In the genomic region with DNA sequence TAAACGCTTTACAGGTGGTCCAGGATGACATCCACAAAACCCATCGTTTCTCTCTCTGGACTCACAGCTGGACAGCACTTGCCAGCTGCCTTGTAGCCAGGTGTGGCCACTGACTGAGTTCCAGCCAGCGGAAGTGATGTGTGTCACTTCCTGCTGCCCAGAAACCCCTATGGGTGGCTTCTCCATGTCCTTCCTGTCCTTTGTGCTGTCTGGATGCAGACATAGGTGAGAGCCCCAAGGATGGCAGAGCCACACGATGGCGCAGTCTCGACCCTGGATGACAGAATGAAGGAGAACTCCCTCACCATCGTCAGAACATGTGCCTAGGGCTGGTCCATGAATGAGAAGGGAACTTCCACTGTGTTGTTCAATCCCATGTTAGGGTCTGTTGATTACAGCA, we compare ENCODE assay signal across 18 cellular contexts. TPM values are rescaled to one million over a fixed set of nuclear protein-coding genes. Genes with fewer than 3 reads are reported as not detected.
DNase-seq lines count a peak whose midpoint lies in the region; ATAC-seq, FAIRE-seq and TF ChIP-seq lines count a peak whose summit lies in the region.
"Had no signal": no experiment of that assay in that cellular context is flagged by ENCODE, and none has a peak within 500 bp of the region (broad histone marks: within the 10 kb centered on the region; RNA-seq: fewer than 3 reads in every experiment).

No MANE protein-coding gene starts in this region.

- H3K9me3 ChIP-seq in K562 (replicated peaks; ENCODE audit: control insufficient read depth, insufficient read depth, low read depth, low read length) = no peaks in the 10 kb centered on the region; the same call in 1 of the 2 replicates
- H3K9me3 ChIP-seq: ovary, uterus had no signal

- H2AFZ ChIP-seq in K562 (ENCODE audit: low read depth, low read length) = no peak overlapping the region

- POLR2A ChIA-PET in K562 (lab: Yijun Ruan, JAX) = no interaction called here

- H3K4me2 ChIP-seq in K562 (ENCODE audit: insufficient read depth, low read length) = no peak overlapping the region

- TF ChIP-seq POLR2A in K562 (conservative IDR thresholded peaks at IDR 0.05) = no peak

- no peaks in the 10 kb centered on the region for H3K27me3 ChIP-seq in K562 (ENCODE audit: control insufficient read depth in 2 of 2, insufficient read depth in 2 of 2, low read length in 2 of 2)
- H3K27me3 ChIP-seq: ovary, uterus had no signal

- BruUV-seq in K562 (replicated peaks; lab: Mats Ljungman, UMichigan) = no TSS peak

- no peak for DNase-seq in activated T-cell treated with anti-CD3 and anti-CD28 coated beads, Interleukin-2, amount 50 U/mL, for 24 hours
- DNase-seq in activated T-cell treated with anti-CD3 and anti-CD28 coated beads, Interleukin-2, amount 50 U/mL, for 4 hours = no peak
- peak; percentile 50 for DNase-seq in HT1080 (ENCODE audit: low read depth)
- no peak for DNase-seq in K562 (ENCODE audit: extremely low read depth in 1 of 4, low spot score in 3 of 4)
- DNase-seq in epidermal melanocyte (ENCODE audit: insufficient read length, low spot score) = no peak
- no peak for DNase-seq in progenitor cell of endocrine pancreas (ENCODE audit: low spot score, unreplicated experiment)
- DNase-seq: EL; mesenchymal stem cell; naive thymus-derived CD8-positive, alpha-beta T cell; NCI-H1048; NCI-H2029 treated with DMSO at 0.1 percent for 48 hours; ovary; uterus had no signal

- H3K36me3 ChIP-seq in K562 (ENCODE audit: control insufficient read depth, insufficient read depth, low read length) = no peaks in the 10 kb centered on the region
- H3K36me3 ChIP-seq: ovary, uterus had no signal

- peak; percentile 35 for FAIRE-seq in K562 (lab: Jason Lieb, UNC)
- FAIRE-seq: GM18507 had no signal

- no peak for TF ChIP-seq EP300 in K562 (IDR thresholded peaks at IDR 0.05; ENCODE audit: low read length)

- no peak overlapping the region for H3K27ac ChIP-seq in K562 (ENCODE audit: extremely low read depth, low read depth, low read length)
- H3K27ac ChIP-seq: ovary, uterus had no signal

- H3K79me2 ChIP-seq in K562 (ENCODE audit: control insufficient read depth, insufficient read depth, low read length) = no peaks in the 10 kb centered on the region

- no peak overlapping the region for H3K4me3 Mint-ChIP-seq in activated T-cell treated with anti-CD3 and anti-CD28 coated beads, Interleukin-2, amount 50 U/mL, for 24 hours
- no peak overlapping the region for H3K4me3 Mint-ChIP-seq in activated T-cell treated with anti-CD3 and anti-CD28 coated beads, Interleukin-2, amount 50 U/mL, for 4 hours
- no peak overlapping the region for H3K4me3 Mint-ChIP-seq in progenitor cell of endocrine pancreas (ENCODE audit: low read depth)
- H3K4me3 Mint-ChIP-seq: brain had no signal

- in situ Hi-C loops in K562 (cut with MboI) = no loop called here

- peak overlapping the region; percentile 72 for H3K27ac Mint-ChIP-seq in activated T-cell treated with anti-CD3 and anti-CD28 coated beads, Interleukin-2, amount 50 U/mL, for 24 hours
- H3K27ac Mint-ChIP-seq in progenitor cell of endocrine pancreas = no peak overlapping the region
- H3K27ac Mint-ChIP-seq: brain had no signal

- H3K9ac ChIP-seq in K562 (ENCODE audit: insufficient read depth in 1 of 2, low read depth in 2 of 2, low read length in 2 of 2) = no peak overlapping the region

- H3K27me3 Mint-ChIP-seq in activated T-cell treated with anti-CD3 and anti-CD28 coated beads, Interleukin-2, amount 50 U/mL, for 24 hours = no peaks in the 10 kb centered on the region
- no peaks in the 10 kb centered on the region for H3K27me3 Mint-ChIP-seq in activated T-cell treated with anti-CD3 and anti-CD28 coated beads, Interleukin-2, amount 50 U/mL, for 4 hours (ENCODE audit: low read depth)
- H3K27me3 Mint-ChIP-seq in progenitor cell of endocrine pancreas = no peaks in the 10 kb centered on the region
- H3K27me3 Mint-ChIP-seq: brain; naive thymus-derived CD8-positive, alpha-beta T cell had no signal

- no peaks in the 10 kb centered on the region; the same call in 1 of the 2 replicates for H4K20me1 ChIP-seq in K562 (replicated peaks; ENCODE audit: control insufficient read depth, insufficient read depth, low read length)

- WGBS in K562 (ENCODE audit: insufficient coverage, low coverage, missing lambda C conversion rate) = 21% methylated on average over 7 of the region's 7 CpGs

- no peaks in the 10 kb centered on the region for H3K9me1 ChIP-seq in K562 (ENCODE audit: control insufficient read depth, insufficient read depth, low read length)

- peaks cover 57% of the 10 kb centered on the region for H3K4me1 Mint-ChIP-seq in activated T-cell treated with anti-CD3 and anti-CD28 coated beads, Interleukin-2, amount 50 U/mL, for 24 hours (ENCODE audit: low read depth)
- peaks cover 52% of the 10 kb centered on the region for H3K4me1 Mint-ChIP-seq in activated T-cell treated with anti-CD3 and anti-CD28 coated beads, Interleukin-2, amount 50 U/mL, for 4 hours (ENCODE audit: low read depth)
- H3K4me1 Mint-ChIP-seq in progenitor cell of endocrine pancreas (ENCODE audit: low read depth) = peaks cover 20% of the 10 kb centered on the region

- intact Hi-C loops in K562 (cut with micrococcal nuclease) = no loop called here

- no peak overlapping the region for H3K4me3 ChIP-seq in K562
- H3K4me3 ChIP-seq: ovary, uterus had no signal

- H3K9me3 Mint-ChIP-seq in activated T-cell treated with anti-CD3 and anti-CD28 coated beads, Interleukin-2, amount 50 U/mL, for 24 hours = no peaks in the 10 kb centered on the region
- no peaks in the 10 kb centered on the region for H3K9me3 Mint-ChIP-seq in activated T-cell treated with anti-CD3 and anti-CD28 coated beads, Interleukin-2, amount 50 U/mL, for 4 hours
- H3K9me3 Mint-ChIP-seq in progenitor cell of endocrine pancreas (ENCODE audit: low read depth) = peaks cover 3% of the 10 kb centered on the region

- H3K36me3 Mint-ChIP-seq in activated T-cell treated with anti-CD3 and anti-CD28 coated beads, Interleukin-2, amount 50 U/mL, for 24 hours (ENCODE audit: low read depth) = peaks cover 4% of the 10 kb centered on the region
- H3K36me3 Mint-ChIP-seq in activated T-cell treated with anti-CD3 and anti-CD28 coated beads, Interleukin-2, amount 50 U/mL, for 4 hours (ENCODE audit: insufficient read depth) = peaks cover under 1% of the 10 kb centered on the region
- H3K36me3 Mint-ChIP-seq in progenitor cell of endocrine pancreas (ENCODE audit: insufficient read depth) = peaks cover 5% of the 10 kb centered on the region

- peaks cover 0 to 5% of the 10 kb centered on the region in 2 experiments; a peak in 1 of 5 replicates for H3K4me1 ChIP-seq in K562 (replicated peaks in 1 of 2; ENCODE audit: control insufficient read depth in 2 of 2, insufficient read depth in 2 of 2, low read length in 2 of 2)
- H3K4me1 ChIP-seq: uterus had no signal

- CTCF ChIA-PET in K562 (lab: Yijun Ruan, JAX; ENCODE audit: low intra/inter-chr PET ratio) = no interaction called here

- ATAC-seq in activated T-cell treated with anti-CD3 and anti-CD28 coated beads, Interleukin-2, amount 50 U/mL, for 4 hours = no peak
- ATAC-seq in K562 = peak; percentile 64; the same call in 2 of the 3 replicates
- ATAC-seq in HG02588 (IDR thresholded peaks at IDR 0.05; ENCODE audit: unreplicated experiment) = no peak
- no peak for ATAC-seq in HG03571 (IDR thresholded peaks at IDR 0.05; ENCODE audit: unreplicated experiment)
- ATAC-seq: naive thymus-derived CD8-positive, alpha-beta T cell; sciatic nerve had no signal

- no peak for TF ChIP-seq RAD21 in K562 (CRISPR knock-in tag; conservative IDR thresholded peaks at IDR 0.05 in 1 of 2, IDR thresholded peaks at IDR 0.05 in 1 of 2)

- TF ChIP-seq CTCF in K562 (IDR thresholded peaks at IDR 0.05 in 2 of 3, conservative IDR thresholded peaks at IDR 0.05 in 1 of 3; ENCODE audit: insufficient read depth in 2 of 3, low read depth in 1 of 3, low read length in 3 of 3) (no peak), progenitor cell of endocrine pancreas (IDR thresholded peaks at IDR 0.05; ENCODE audit: unreplicated experiment) (no peak)

RNA-seq across cellular contexts. Expression of a gene that starts 22.1 kb away (rescaled TPM):
- 1 to 10 TPM; 6.9 to 7.6 (median 6.9) TPM for total RNA-seq in activated T-cell treated with anti-CD3 and anti-CD28 coated beads, Interleukin-2, amount 50 U/mL, for 4 hours
- 38.1 and 44.0 TPM in 2 replicates for total RNA-seq in HT1080 (2014; rRNA removed; shearing (Covaris generic))
- polyA plus RNA-seq in HT1080 (2015; cell fraction: cytosol; rRNA removed) = 84.8 and 86.0 TPM in 2 replicates
- 74.9 and 89.6 TPM in 2 replicates for polyA plus RNA-seq in HT1080 (2015; cell fraction: nucleus; rRNA removed)
- total RNA-seq in K562 (2011; cell fraction: chromatin; rRNA removed; ENCODE audit: low replicate concordance) = 11.0 and 15.9 TPM in 2 replicates
- total RNA-seq in K562 (2011; cell fraction: nucleolus; rRNA removed) = 4.2 and 5.0 TPM in 2 replicates
- 7.9 and 12.4 TPM in 2 replicates for total RNA-seq in K562 (2011; cell fraction: nucleoplasm; rRNA removed)
- 10.9 and 12.7 TPM in 2 replicates for total RNA-seq in K562 (2014; rRNA removed)
- total RNA-seq in K562 (2014; rRNA removed; fragmentation: Illumina TruSeq; extraction: Trizol) = 15.0 and 15.3 TPM in 2 replicates
- 15.3 and 15.9 TPM in 2 replicates for total RNA-seq in K562 (2015; rRNA removed; fragmentation: Illumina TruSeq; extraction: Trizol)
- 10.8 and 12.3 TPM in 2 replicates for total RNA-seq in K562 (2021)
- 5.2 and 6.4 TPM in 2 replicates for polyA plus RNA-seq in K562 (2011; rRNA removed)
- polyA plus RNA-seq in K562 (2011; cell fraction: cytosol; rRNA removed) = 1.9 and 5.3 TPM in 2 replicates
- 5.3 and 8.9 TPM in 2 replicates for polyA plus RNA-seq in K562 (2011; cell fraction: nucleus; rRNA removed)
- 13.2 and 19.1 TPM in 2 replicates for polyA plus RNA-seq in K562 (2012)
- 12.8 and 14.7 TPM in 2 replicates for polyA plus RNA-seq in K562 (2014; fragmentation: Illumina TruSeq; extraction: Trizol)
- 1 to 10 TPM; 6.9 to 8.4 TPM for polyA plus RNA-seq in K562 (2014; fragmentation: Nextera tagmentation; extraction: Ambion mirVana)
- polyA plus RNA-seq in K562 (2014; rRNA removed) = 8.5 and 9.1 TPM in 2 replicates
- polyA minus RNA-seq in K562 (2011; rRNA and poly(A)+ RNA removed) = 4.6 and 9.1 TPM in 2 replicates
- polyA minus RNA-seq in K562 (2011; cell fraction: cytosol; rRNA and poly(A)+ RNA removed) = 2.8 and 5.1 TPM in 2 replicates
- 2.2 and 5.2 TPM in 2 replicates for polyA minus RNA-seq in K562 (2011; cell fraction: nucleus; rRNA and poly(A)+ RNA removed)
- total RNA-seq in progenitor cell of endocrine pancreas = 36.6 and 39.6 TPM in 2 replicates

RNA-seq across cellular contexts. Expression of a gene that starts 49.2 kb away (rescaled TPM):
- total RNA-seq in activated T-cell treated with anti-CD3 and anti-CD28 coated beads, Interleukin-2, amount 50 U/mL, for 4 hours = 10 to 100 TPM; 24.4 to 27.2 (median 25.8) TPM
- total RNA-seq in HT1080 (2014; rRNA removed; shearing (Covaris generic)) = 14.0 and 20.4 TPM in 2 replicates
- polyA plus RNA-seq in HT1080 (2015; cell fraction: cytosol; rRNA removed) = 21.9 and 25.8 TPM in 2 replicates
- polyA plus RNA-seq in HT1080 (2015; cell fraction: nucleus; rRNA removed) = 13.5 and 14.5 TPM in 2 replicates
- 24.7 and 30.0 TPM in 2 replicates for total RNA-seq in K562 (2011; cell fraction: chromatin; rRNA removed; ENCODE audit: low replicate concordance)
- 21.5 and 24.6 TPM in 2 replicates for total RNA-seq in K562 (2011; cell fraction: nucleolus; rRNA removed)
- total RNA-seq in K562 (2011; cell fraction: nucleoplasm; rRNA removed) = 18.0 and 21.1 TPM in 2 replicates
- 27.8 and 30.9 TPM in 2 replicates for total RNA-seq in K562 (2014; rRNA removed)
- 31.7 and 34.5 TPM in 2 replicates for total RNA-seq in K562 (2014; rRNA removed; fragmentation: Illumina TruSeq; extraction: Trizol)
- total RNA-seq in K562 (2015; rRNA removed; fragmentation: Illumina TruSeq; extraction: Trizol) = 32.6 and 33.8 TPM in 2 replicates
- total RNA-seq in K562 (2021) = 26.3 and 26.9 TPM in 2 replicates
- polyA plus RNA-seq in K562 (2011; rRNA removed) = 30.3 and 39.4 TPM in 2 replicates
- polyA plus RNA-seq in K562 (2011; cell fraction: cytosol; rRNA removed) = 23.7 and 30.8 TPM in 2 replicates
- 17.3 and 18.1 TPM in 2 replicates for polyA plus RNA-seq in K562 (2011; cell fraction: nucleus; rRNA removed)
- polyA plus RNA-seq in K562 (2012) = 25.0 and 27.7 TPM in 2 replicates
- 48.6 and 58.6 TPM in 2 replicates for polyA plus RNA-seq in K562 (2014; fragmentation: Illumina TruSeq; extraction: Trizol)
- 10 to 100 TPM; 33.5 to 38.6 TPM for polyA plus RNA-seq in K562 (2014; fragmentation: Nextera tagmentation; extraction: Ambion mirVana)
- polyA plus RNA-seq in K562 (2014; rRNA removed) = 35.5 and 36.3 TPM in 2 replicates
- 28.2 and 32.6 TPM in 2 replicates for polyA minus RNA-seq in K562 (2011; rRNA and poly(A)+ RNA removed)
- polyA minus RNA-seq in K562 (2011; cell fraction: cytosol; rRNA and poly(A)+ RNA removed) = 9.7 and 14.4 TPM in 2 replicates
- polyA minus RNA-seq in K562 (2011; cell fraction: nucleus; rRNA and poly(A)+ RNA removed) = 10.1 and 11.6 TPM in 2 replicates
- 19.0 and 20.0 TPM in 2 replicates for total RNA-seq in progenitor cell of endocrine pancreas

RNA-seq across cellular contexts. Expression of a gene that starts 57.8 kb away (rescaled TPM):
- total RNA-seq in activated T-cell treated with anti-CD3 and anti-CD28 coated beads, Interleukin-2, amount 50 U/mL, for 4 hours = under 1 TPM; 0.23 to 0.79 (median 0.52) TPM
- 0.27 and 0.39 TPM in 2 replicates for total RNA-seq in HT1080 (2014; rRNA removed; shearing (Covaris generic))
- 0.99 and 2.1 TPM in 2 replicates for polyA plus RNA-seq in HT1080 (2015; cell fraction: cytosol; rRNA removed)
- 0.45 and 0.76 TPM in 2 replicates for polyA plus RNA-seq in HT1080 (2015; cell fraction: nucleus; rRNA removed)
- total RNA-seq in K562 (2011; cell fraction: chromatin; rRNA removed; ENCODE audit: low replicate concordance) = 0.30 and 0.76 TPM in 2 replicates
- total RNA-seq in K562 (2011; cell fraction: nucleolus; rRNA removed) = 0.33 TPM in 1 of 2 replicates, not detected in the other
- total RNA-seq in K562 (2011; cell fraction: nucleoplasm; rRNA removed) = 0.81 and 2.3 TPM in 2 replicates
- total RNA-seq in K562 (2014; rRNA removed) = 0.98 and 1.4 TPM in 2 replicates
- total RNA-seq in K562 (2014; rRNA removed; fragmentation: Illumina TruSeq; extraction: Trizol) = 0.84 and 1.3 TPM in 2 replicates
- 0.72 and 1.1 TPM in 2 replicates for total RNA-seq in K562 (2015; rRNA removed; fragmentation: Illumina TruSeq; extraction: Trizol)
- total RNA-seq in K562 (2021) = 0.60 and 0.98 TPM in 2 replicates
- 2.7 and 3.2 TPM in 2 replicates for polyA plus RNA-seq in K562 (2011; rRNA removed)
- 1.2 and 2.3 TPM in 2 replicates for polyA plus RNA-seq in K562 (2011; cell fraction: cytosol; rRNA removed)
- polyA plus RNA-seq in K562 (2011; cell fraction: nucleus; rRNA removed) = 0.78 and 0.87 TPM in 2 replicates
- 0.77 and 1.2 TPM in 2 replicates for polyA plus RNA-seq in K562 (2012)
- 0.86 and 0.98 TPM in 2 replicates for polyA plus RNA-seq in K562 (2014; fragmentation: Illumina TruSeq; extraction: Trizol)
- polyA plus RNA-seq in K562 (2014; fragmentation: Nextera tagmentation; extraction: Ambion mirVana) = under 1 TPM; 0.21 to 0.27 TPM
- polyA plus RNA-seq in K562 (2014; rRNA removed) = 0.93 and 1.1 TPM in 2 replicates
- 2.9 and 3.4 TPM in 2 replicates for polyA minus RNA-seq in K562 (2011; rRNA and poly(A)+ RNA removed)
- 1.7 TPM in 1 of 2 replicates, not detected in the other for polyA minus RNA-seq in K562 (2011; cell fraction: cytosol; rRNA and poly(A)+ RNA removed)
- polyA minus RNA-seq in K562 (2011; cell fraction: nucleus; rRNA and poly(A)+ RNA removed) = 0.54 and 1.3 TPM in 2 replicates
- total RNA-seq in progenitor cell of endocrine pancreas = 10.5 and 10.7 TPM in 2 replicates
